24 cellular contexts compared by ENCODE assay signal in the genomic region with DNA sequence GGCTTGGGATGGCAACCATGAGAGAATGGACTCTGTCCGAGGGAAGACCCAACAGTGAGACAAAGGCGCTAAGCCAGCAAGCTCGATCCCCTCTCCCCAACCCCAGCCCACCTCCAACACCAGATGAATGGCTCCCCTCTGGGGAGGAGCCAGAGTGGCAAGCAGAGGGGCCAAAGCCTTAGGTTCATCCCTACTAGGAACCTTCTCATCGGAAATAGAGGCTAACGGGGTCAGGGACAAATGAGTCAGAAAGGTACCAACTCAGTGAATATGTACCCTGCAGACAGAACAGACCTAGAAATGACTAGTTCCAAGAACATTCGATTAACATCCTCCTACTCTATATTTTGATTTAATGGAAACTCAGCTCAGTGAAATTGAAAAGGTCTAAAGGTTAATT.
DNase-seq lines count a peak whose midpoint lies in the region; ATAC-seq lines count a peak whose summit lies in the region.
"Had no signal": no experiment of that assay in that cellular context is flagged by ENCODE, and none has a peak within 500 bp of the region (broad histone marks: within the 10 kb centered on the region; RNA-seq: fewer than 3 reads in every experiment).

No MANE protein-coding gene starts in this region.

- H3K4me3 ChIP-seq in CD4-positive, alpha-beta memory T cell (ENCODE audit: low read length in 2 of 2): no peak overlapping the region
- H3K4me3 ChIP-seq: gastrocnemius medialis, spleen, tibial nerve had no signal

- peaks cover 7% of the 10 kb centered on the region for H3K9me3 Mint-ChIP-seq in activated CD8-positive, alpha-beta memory T cell treated with anti-CD3 and anti-CD28 coated beads, Interleukin-2, amount 10 ng/mL, durations not matched to agents 7 days and 5 days (ENCODE audit: low read depth)
- H3K9me3 Mint-ChIP-seq in CD4-positive, alpha-beta memory T cell: peaks cover 0 to 10% (median 4%) of the 10 kb centered on the region in 8 donors
- H3K9me3 Mint-ChIP-seq in activated T-helper 17 cell treated with anti-CD3 and anti-CD28 coated beads, Interleukin-2, amount 50 U/mL, for 72 hours: peaks cover 5% of the 10 kb centered on the region
- H3K9me3 Mint-ChIP-seq: dendritic cell treated with granulocyte-macrophage colony-stimulating factor and Interleukin-4, amounts not matched to agents 40 ng/mL and 50 ng/mL, for 4 days had no signal

- H3K27ac ChIP-seq in CD4-positive, alpha-beta memory T cell (ENCODE audit: low read depth, low read length): peak overlapping the region; percentile 52
- H3K27ac ChIP-seq: gastrocnemius medialis, parathyroid adenoma, tibial nerve had no signal

- ATAC-seq in activated CD8-positive, alpha-beta memory T cell treated with anti-CD3 and anti-CD28 coated beads, Interleukin-2, amount 10 ng/mL, durations not matched to agents 7 days and 5 days: peak; percentile 59
- peak; percentile 84 for ATAC-seq in activated T-helper 17 cell treated with anti-CD3 and anti-CD28 coated beads, Interleukin-2, amount 50 U/mL, for 72 hours (replicated peaks)
- ATAC-seq in HG03175 (IDR thresholded peaks at IDR 0.05; ENCODE audit: unreplicated experiment) (no peak), HG03139 (IDR thresholded peaks at IDR 0.05; ENCODE audit: unreplicated experiment) (no peak)
- ATAC-seq: gastrocnemius medialis, left cardiac atrium, right cardiac atrium had no signal

- H3K36me3 Mint-ChIP-seq in activated CD8-positive, alpha-beta memory T cell treated with anti-CD3 and anti-CD28 coated beads, Interleukin-2, amount 10 ng/mL, durations not matched to agents 7 days and 5 days: peaks cover 17% of the 10 kb centered on the region
- peaks cover 37 to 45% of the 10 kb centered on the region in 2 donors for H3K36me3 Mint-ChIP-seq in CD4-positive, alpha-beta memory T cell
- peaks cover 44% of the 10 kb centered on the region for H3K36me3 Mint-ChIP-seq in activated T-helper 17 cell treated with anti-CD3 and anti-CD28 coated beads, Interleukin-2, amount 50 U/mL, for 72 hours (ENCODE audit: low read depth)

- no peak for DNase-seq in activated CD8-positive, alpha-beta memory T cell treated with anti-CD3 and anti-CD28 coated beads, Interleukin-2, amount 10 ng/mL, durations not matched to agents 7 days and 5 days
- no peak for DNase-seq in activated CD8-positive, alpha-beta memory T cell treated with anti-CD3 and anti-CD28 coated beads, Interleukin-2, amount 50 U/mL, for 48 hours
- peak in 1 of 5 donors; percentile 49 for DNase-seq in CD4-positive, alpha-beta memory T cell
- peak; percentile 15 for DNase-seq in stimulated activated CD4-positive, alpha-beta T cell treated with anti-CD3 and anti-CD28 coated beads, Interleukin-4, amount 100 ng/mL, for 24 hours
- DNase-seq: activated T-cell treated with anti-CD3 and anti-CD28 coated beads, Interleukin-2, amount 50 U/mL, for 4 hours; central memory CD4-positive, alpha-beta T cell; DND-41; gastrocnemius medialis; IMR-90; left cardiac atrium; mammary epithelial cell; NCI-H146; NCI-H446 treated with DMSO at 0.1 percent for 48 hours; NCI-H82; right cardiac atrium; RPMI8226; spleen had no signal

- peaks cover 21% of the 10 kb centered on the region for H3K4me1 Mint-ChIP-seq in activated CD8-positive, alpha-beta memory T cell treated with anti-CD3 and anti-CD28 coated beads, Interleukin-2, amount 10 ng/mL, durations not matched to agents 7 days and 5 days
- H3K4me1 Mint-ChIP-seq in CD4-positive, alpha-beta memory T cell: peaks cover 34 to 58% (median 49%) of the 10 kb centered on the region in 4 donors
- peaks cover 46% of the 10 kb centered on the region for H3K4me1 Mint-ChIP-seq in activated T-helper 17 cell treated with anti-CD3 and anti-CD28 coated beads, Interleukin-2, amount 50 U/mL, for 72 hours

- no peak overlapping the region for H3K4me3 Mint-ChIP-seq in activated CD8-positive, alpha-beta memory T cell treated with anti-CD3 and anti-CD28 coated beads, Interleukin-2, amount 10 ng/mL, durations not matched to agents 7 days and 5 days
- H3K4me3 Mint-ChIP-seq in CD4-positive, alpha-beta memory T cell: peak overlapping the region in 4 of 8 donors; percentile 22 to 91 (median 54)
- H3K4me3 Mint-ChIP-seq in activated T-helper 17 cell treated with anti-CD3 and anti-CD28 coated beads, Interleukin-2, amount 50 U/mL, for 72 hours: peak overlapping the region; percentile 80
- H3K4me3 Mint-ChIP-seq: activated T-cell treated with anti-CD3 and anti-CD28 coated beads, Interleukin-2, amount 50 U/mL, for 4 hours; dendritic cell treated with granulocyte-macrophage colony-stimulating factor and Interleukin-4, amounts not matched to agents 40 ng/mL and 50 ng/mL, for 4 days; neural crest cell had no signal

- intact Hi-C loops in CD4-positive, alpha-beta memory T cell (cut with micrococcal nuclease): loop anchor here (5.0 kb wide), 1 partner anchor 43 kb away; no protein-coding TSS in a partner anchor

- no peaks in the 10 kb centered on the region for H3K9me3 ChIP-seq in CD4-positive, alpha-beta memory T cell (ENCODE audit: control insufficient read depth in 1 of 2, low read length in 2 of 2)
- H3K9me3 ChIP-seq: gastrocnemius medialis, tibial nerve had no signal

- peaks cover 48% of the 10 kb centered on the region for H3K4me1 ChIP-seq in CD4-positive, alpha-beta memory T cell (ENCODE audit: insufficient read depth, low read length)
- H3K4me1 ChIP-seq: gastrocnemius medialis, spleen, tibial nerve had no signal

- H3K36me3 ChIP-seq in CD4-positive, alpha-beta memory T cell (ENCODE audit: insufficient read depth, low read length): peaks cover 12% of the 10 kb centered on the region

- H3K27ac Mint-ChIP-seq in activated CD8-positive, alpha-beta memory T cell treated with anti-CD3 and anti-CD28 coated beads, Interleukin-2, amount 10 ng/mL, durations not matched to agents 7 days and 5 days: no peak overlapping the region
- peak overlapping the region; percentile 63 to 99 (median 95) for H3K27ac Mint-ChIP-seq in CD4-positive, alpha-beta memory T cell
- peak overlapping the region; percentile 91 for H3K27ac Mint-ChIP-seq in activated T-helper 17 cell treated with anti-CD3 and anti-CD28 coated beads, Interleukin-2, amount 50 U/mL, for 72 hours
- H3K27ac Mint-ChIP-seq: dendritic cell treated with granulocyte-macrophage colony-stimulating factor and Interleukin-4, amounts not matched to agents 40 ng/mL and 50 ng/mL, for 4 days had no signal

- no peaks in the 10 kb centered on the region for H3K27me3 Mint-ChIP-seq in activated CD8-positive, alpha-beta memory T cell treated with anti-CD3 and anti-CD28 coated beads, Interleukin-2, amount 10 ng/mL, durations not matched to agents 7 days and 5 days
- no peaks in the 10 kb centered on the region for H3K27me3 Mint-ChIP-seq in CD4-positive, alpha-beta memory T cell
- no peaks in the 10 kb centered on the region for H3K27me3 Mint-ChIP-seq in activated T-helper 17 cell treated with anti-CD3 and anti-CD28 coated beads, Interleukin-2, amount 50 U/mL, for 72 hours
- H3K27me3 Mint-ChIP-seq: dendritic cell treated with granulocyte-macrophage colony-stimulating factor and Interleukin-4, amounts not matched to agents 40 ng/mL and 50 ng/mL, for 4 days had no signal

- POLR2A ChIA-PET in CD4-positive, alpha-beta memory T cell (lab: Charles Lee; ENCODE audit: partially characterized antibody): interaction anchor here (1.6 to 4.3 kb wide), 5 partner anchors 20 to 213 kb away, joined by 5 to 22 read pairs (median 10); a partner anchor contains a TSS

- H3K27me3 ChIP-seq in CD4-positive, alpha-beta memory T cell (ENCODE audit: insufficient read depth, low read length): no peaks in the 10 kb centered on the region
- H3K27me3 ChIP-seq: gastrocnemius medialis, spleen, tibial nerve had no signal

- CTCF ChIA-PET in activated CD8-positive, alpha-beta memory T cell treated with anti-CD3 and anti-CD28 coated beads, Interleukin-2, amount 10 ng/mL, durations not matched to agents 7 days and 5 days (lab: Charles Lee): interaction anchor here (0.6 to 0.9 kb wide), 2 partner anchors 201 to 649 kb away, joined by 3 to 4 read pairs; no protein-coding TSS in a partner anchor
- CTCF ChIA-PET in CD4-positive, alpha-beta memory T cell (lab: Charles Lee; ENCODE audit: partially characterized antibody): interaction anchor here (1.0 to 3.5 kb wide), 3 partner anchors 29 to 81 kb away, joined by 3 to 21 read pairs (median 4); a partner anchor contains a TSS

Comparison
In these comparisons a context has a peak if more than half of its experiments do, and no peak if none do; other contexts are left out.
1. ATAC-seq: peak in activated CD8-positive, alpha-beta memory T cell treated with anti-CD3 and anti-CD28 coated beads, Interleukin-2, amount 10 ng/mL, durations not matched to agents 7 days and 5 days (single experiment) and activated T-helper 17 cell treated with anti-CD3 and anti-CD28 coated beads, Interleukin-2, amount 50 U/mL, for 72 hours (single experiment); none in HG03175 (single experiment) and HG03139 (single experiment).